ENCODE assay signal across 7 cellular contexts in the genomic region with DNA sequence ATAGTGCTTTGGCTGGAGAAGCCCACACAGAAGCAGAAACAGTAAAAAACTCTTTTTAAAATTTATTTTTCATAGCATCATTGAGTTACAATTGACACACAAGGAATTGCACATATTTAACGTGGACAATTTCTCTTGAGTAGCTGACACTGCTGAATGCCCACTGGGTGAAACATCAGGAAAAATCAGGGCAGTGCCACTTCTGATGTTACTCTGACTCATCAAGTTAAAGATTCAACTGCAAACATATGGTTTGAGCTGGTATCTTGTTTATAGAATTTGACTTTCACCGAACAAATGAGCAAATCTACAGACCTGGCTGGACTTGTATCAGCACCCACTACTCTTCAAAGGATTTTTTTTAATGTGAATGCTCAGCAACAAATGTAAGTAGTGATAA.
DNase-seq lines count a peak whose midpoint lies in the region; TF ChIP-seq lines count a peak whose summit lies in the region.
"Not testable (repeated sequence)": the region's sequence is repeated elsewhere in the genome, so short reads cannot be mapped to it uniquely, and the experiment has no call there.

No MANE protein-coding gene starts in this region.

- not testable (repeated sequence) for H4K20me1 ChIP-seq in mammary epithelial cell (ENCODE audit: insufficient read depth, low read length)

- H3K9me3 ChIP-seq in mammary epithelial cell (replicated peaks; ENCODE audit: insufficient read depth, low read length): not testable (repeated sequence)

- not testable (repeated sequence) for H3K27me3 ChIP-seq in mammary epithelial cell (ENCODE audit: insufficient read depth, low read length)

- intact Hi-C loops in mammary epithelial cell (cut with micrococcal nuclease): loop anchor here (10.0 kb wide), 2 partner anchors 150 to 510 kb away; no protein-coding TSS in a partner anchor

- peak; percentile 57 for DNase-seq in DMS53 (lab: John Stamatoyannopoulos, UW)
- DNase-seq in HK-2 (ENCODE audit: unreplicated experiment): peak; percentile 10
- DNase-seq in NCI-H1694 treated with DMSO at 0.1 percent for 48 hours (lab: John Stamatoyannopoulos, UW): peak; percentile 32
- peak; percentile 41 for DNase-seq in RKO (ENCODE audit: low spot score)
- peak; percentile 83 for DNase-seq in mammary epithelial cell
- DNase-seq in fibroblast of peridontal ligament (ENCODE audit: extremely low read depth): peak; percentile 4
- DNase-seq in kidney tubule cell (ENCODE audit: low spot score): peak; percentile 72

- CTCF ChIA-PET in mammary epithelial cell (lab: Charles Lee; ENCODE audit: low non-redundant PET): interaction anchor here (0.7 kb wide), 1 partner anchor 248 kb away, joined by 4 read pairs; no protein-coding TSS in a partner anchor

- not testable (repeated sequence) for BruUV-seq in mammary epithelial cell (replicated peaks; lab: Mats Ljungman, UMichigan)

- peak in 1 of 2 donors; percentile 8 for TF ChIP-seq CTCF in mammary epithelial cell (conservative IDR thresholded peaks at IDR 0.05 in 1 of 2, IDR thresholded peaks at IDR 0.05 in 1 of 2; ENCODE audit: extremely low read depth in 1 of 2, insufficient read depth in 1 of 2, low read depth in 1 of 2, low read length in 2 of 2)

- not testable (repeated sequence) for H3K79me2 ChIP-seq in mammary epithelial cell (ENCODE audit: insufficient read depth, low read length)

- in situ Hi-C loops in mammary epithelial cell (cut with MboI; ENCODE audit: low sequenced_read_pairs in 2 of 2): loop anchor here (5.0 to 25.0 kb wide), 2 partner anchors 243 to 248 kb away; a partner anchor contains a TSS

- peak overlapping the region; percentile 13 for H3K9ac ChIP-seq in mammary epithelial cell (ENCODE audit: insufficient read depth, low read length)

- not testable (repeated sequence) for H3K36me3 ChIP-seq in mammary epithelial cell (ENCODE audit: insufficient read depth, low read length)

- dilution Hi-C loops in mammary epithelial cell (cut with HindIII; ENCODE audit: low sequenced_read_pairs): loop anchor here (10.0 kb wide), 1 partner anchor 230 kb away; no protein-coding TSS in a partner anchor

- H2AFZ ChIP-seq in mammary epithelial cell (ENCODE audit: low read depth, low read length): not testable (repeated sequence)

- peak overlapping the region; percentile 62 for H3K27ac ChIP-seq in mammary epithelial cell (ENCODE audit: insufficient read depth, low read depth, low read length)

- WGBS in mammary epithelial cell (ENCODE audit: low coverage, missing lambda C conversion rate): 6% methylated on average over 2 of the region's 2 CpGs

- H3K4me2 ChIP-seq in mammary epithelial cell (ENCODE audit: insufficient read depth, low read depth, low read length): peak overlapping the region; percentile 63

- H3K4me1 ChIP-seq in mammary epithelial cell (ENCODE audit: insufficient read depth, low read length): not testable (repeated sequence)

- not testable (repeated sequence) for H3K4me3 ChIP-seq in mammary epithelial cell (replicated peaks in 1 of 3; ENCODE audit: insufficient read depth in 1 of 3, low read depth in 2 of 3, low read length in 3 of 3)

Comparison
In these comparisons a context has a peak if more than half of its experiments do, and no peak if none do; other contexts are left out.
1. DNase-seq: peak in every context shown above with its lines; median percentile 83 in mammary epithelial cell; 72 in kidney tubule cell; 57 in DMS53; 41 in RKO; 32 in NCI-H1694 treated with DMSO at 0.1 percent for 48 hours; 10 in HK-2; 4 in fibroblast of peridontal ligament.